In the genomic region with DNA sequence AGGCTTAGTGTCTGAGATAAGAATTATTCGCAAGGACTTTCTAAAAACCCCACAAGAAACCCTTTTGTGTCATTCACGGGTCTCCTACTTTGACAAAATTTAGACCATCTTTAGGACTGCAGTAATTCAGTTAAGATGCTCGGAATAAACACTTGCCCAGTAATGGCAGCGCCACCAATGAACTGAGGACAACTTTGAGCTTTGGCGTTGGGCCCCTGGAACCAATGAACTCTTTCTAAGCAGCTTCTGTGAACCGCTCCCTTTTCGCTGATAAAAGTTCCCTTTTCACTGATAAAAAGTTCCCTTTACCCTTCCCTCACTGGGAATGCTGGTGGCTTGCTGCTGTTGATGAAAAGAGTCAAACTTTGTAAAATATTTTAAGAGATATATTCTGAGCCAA, we compare ENCODE assay signal across 11 cellular contexts. TPM values are rescaled to one million over a fixed set of nuclear protein-coding genes. Genes with fewer than 3 reads are reported as not detected.
DNase-seq lines count a peak whose midpoint lies in the region; ATAC-seq and TF ChIP-seq lines count a peak whose summit lies in the region.
"Had no signal": no experiment of that assay in that cellular context is flagged by ENCODE, and none has a peak within 500 bp of the region (broad histone marks: within the 10 kb centered on the region; RNA-seq: fewer than 3 reads in every experiment).

No MANE protein-coding gene starts in this region.

- no peak for ATAC-seq in HG03378 (IDR thresholded peaks at IDR 0.05; ENCODE audit: unreplicated experiment)
- ATAC-seq in HG02678 (IDR thresholded peaks at IDR 0.05; ENCODE audit: unreplicated experiment) = no peak

- intact Hi-C loops in left ventricle myocardium inferior (cut with micrococcal nuclease) (no loop called here), cardiac septum (cut with DNase I) (no loop called here)

- TF ChIP-seq CTCF in left ventricle myocardium inferior (IDR thresholded peaks at IDR 0.05; ENCODE audit: borderline replicate concordance) (no peak), mesothelial cell of epicardium (IDR thresholded peaks at IDR 0.05; ENCODE audit: unreplicated experiment) (no peak), type B pancreatic cell (conservative IDR thresholded peaks at IDR 0.05) (no peak)

- H3K27ac Mint-ChIP-seq in mesothelial cell of epicardium (peak overlapping the region; percentile 99), type B pancreatic cell (peak overlapping the region; percentile 98)

- DNase-seq in left ventricle myocardium inferior = no peak
- DNase-seq in cardiac septum (ENCODE audit: low spot score) = no peak
- no peak for DNase-seq in mesothelial cell of epicardium (ENCODE audit: low spot score in 2 of 2, unreplicated experiment in 2 of 2)
- DNase-seq in type B pancreatic cell (ENCODE audit: extremely low spot score, unreplicated experiment) = no peak
- no peak for DNase-seq in midbrain (lab: John Stamatoyannopoulos, UW)
- DNase-seq: GDM1, left colon, T-helper 1 cell had no signal

- H3K9me3 Mint-ChIP-seq in mesothelial cell of epicardium (no peaks in the 10 kb centered on the region), type B pancreatic cell (no peaks in the 10 kb centered on the region)

- H3K4me1 Mint-ChIP-seq in mesothelial cell of epicardium (peaks cover 24% of the 10 kb centered on the region), type B pancreatic cell (ENCODE audit: unreplicated experiment) (peaks cover 6% of the 10 kb centered on the region)

- peak overlapping the region; percentile 91 for H3K4me3 Mint-ChIP-seq in mesothelial cell of epicardium
- peak overlapping the region; percentile 96 for H3K4me3 Mint-ChIP-seq in type B pancreatic cell

- H3K27me3 Mint-ChIP-seq in mesothelial cell of epicardium (ENCODE audit: low read depth) = no peaks in the 10 kb centered on the region
- H3K27me3 Mint-ChIP-seq in type B pancreatic cell = no peaks in the 10 kb centered on the region

- H3K27ac ChIP-seq in left ventricle myocardium inferior (replicated peaks) (peak overlapping the region; percentile 92), angular gyrus (ENCODE audit: low read depth, low read length) (peak overlapping the region; percentile 95)

- H3K36me3 Mint-ChIP-seq in mesothelial cell of epicardium (no peaks in the 10 kb centered on the region), type B pancreatic cell (no peaks in the 10 kb centered on the region)

- peak overlapping the region; percentile 100 for H3K4me3 ChIP-seq in left ventricle myocardium inferior

- H3K4me1 ChIP-seq in left ventricle myocardium inferior = peaks cover 30% of the 10 kb centered on the region

- peaks cover 24% of the 10 kb centered on the region for H3K36me3 ChIP-seq in left ventricle myocardium inferior

- H3K27me3 ChIP-seq in left ventricle myocardium inferior (ENCODE audit: low read depth) = no peaks in the 10 kb centered on the region

- no peaks in the 10 kb centered on the region for H3K9me3 ChIP-seq in left ventricle myocardium inferior (replicated peaks)

RNA-seq across cellular contexts. Expression of a gene that starts 1.4 kb away (rescaled TPM):
- total RNA-seq in left ventricle myocardium inferior = 51.0 TPM
- total RNA-seq in cardiac septum = 39.7 TPM
- 53.9 to 56.9 TPM (median 54.2 TPM) in 3 replicates for total RNA-seq in mesothelial cell of epicardium
- total RNA-seq in type B pancreatic cell (ENCODE audit: low replicate concordance) = 47.4 and 58.8 TPM in 2 replicates

RNA-seq across cellular contexts. Expression of a gene that starts 7.4 kb away (rescaled TPM):
- total RNA-seq in left ventricle myocardium inferior (7.1 TPM), cardiac septum (8.9 TPM), mesothelial cell of epicardium (19.3 to 20.9 TPM (median 20.2 TPM) in 3 replicates), type B pancreatic cell (ENCODE audit: low replicate concordance) (16.9 and 23.3 TPM in 2 replicates)

RNA-seq across cellular contexts. Expression of a gene that starts 28.0 kb away (rescaled TPM):
- total RNA-seq in left ventricle myocardium inferior = 294 TPM
- 332 TPM for total RNA-seq in cardiac septum
- total RNA-seq in mesothelial cell of epicardium = 255 to 277 TPM (median 262 TPM) in 3 replicates
- 288 and 401 TPM in 2 replicates for total RNA-seq in type B pancreatic cell (ENCODE audit: low replicate concordance)

RNA-seq across cellular contexts. Expression of a gene that starts 29.5 kb away (rescaled TPM):
- total RNA-seq in left ventricle myocardium inferior = 150 TPM
- total RNA-seq in cardiac septum = 213 TPM
- total RNA-seq in mesothelial cell of epicardium = 129 to 136 TPM (median 135 TPM) in 3 replicates
- total RNA-seq in type B pancreatic cell (ENCODE audit: low replicate concordance) = 133 and 174 TPM in 2 replicates

RNA-seq across cellular contexts. Expression of a gene that starts 39.2 kb away (rescaled TPM):
- total RNA-seq in left ventricle myocardium inferior (1.0 TPM), cardiac septum (1.6 TPM), mesothelial cell of epicardium (2.5 to 2.6 TPM (median 2.5 TPM) in 3 replicates), type B pancreatic cell (ENCODE audit: low replicate concordance) (0.76 and 1.3 TPM in 2 replicates)
